8 cellular contexts compared by ENCODE assay signal in the genomic region with DNA sequence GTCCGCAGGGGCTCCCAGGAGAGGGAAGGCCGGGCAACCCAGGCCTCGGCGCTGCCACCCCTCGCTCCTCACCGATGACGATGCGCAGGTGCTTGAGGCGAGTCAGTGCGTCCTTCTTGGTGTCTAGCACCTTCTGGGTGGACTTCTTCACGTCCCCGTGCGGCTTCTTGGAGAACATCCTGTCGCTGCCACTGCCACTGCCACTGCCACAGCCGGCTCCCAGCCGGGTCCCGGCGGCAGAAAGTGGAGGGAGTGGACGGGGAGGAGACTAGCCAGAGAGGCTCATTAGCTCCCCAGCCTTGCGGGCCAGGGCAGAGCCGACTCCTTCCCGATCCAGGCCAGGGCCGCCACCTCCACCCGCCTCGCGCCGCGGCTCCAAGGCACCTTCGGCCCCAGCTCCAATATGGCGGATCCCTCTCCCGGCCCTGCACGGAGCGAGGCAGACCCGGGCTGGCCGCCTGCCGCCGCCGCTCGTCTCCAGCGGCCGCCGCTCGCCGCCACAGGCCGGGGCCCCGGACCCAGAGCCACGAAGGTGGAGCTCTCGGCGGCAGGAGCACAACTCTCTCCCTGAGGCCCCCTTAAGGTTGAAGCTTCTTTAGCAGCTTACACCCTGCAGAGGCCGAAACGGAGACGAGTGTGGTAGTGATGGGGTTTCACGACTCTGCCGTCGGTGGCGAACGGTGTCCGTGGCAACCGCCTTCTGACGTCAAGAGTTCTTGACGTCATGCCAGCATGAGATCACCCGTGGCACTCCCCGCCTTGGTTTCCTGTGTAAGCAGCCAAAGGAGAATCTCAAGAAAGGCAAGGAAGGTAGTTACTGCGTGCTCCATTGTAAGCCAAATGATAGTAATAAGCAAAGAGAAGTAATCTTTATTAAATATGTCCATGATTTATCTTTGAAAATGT. TPM values are rescaled to one million over a fixed set of nuclear protein-coding genes. Genes with fewer than 3 reads are reported as not detected.
DNase-seq lines count a peak whose midpoint lies in the region; ATAC-seq, FAIRE-seq and TF ChIP-seq lines count a peak whose summit lies in the region.
"Not testable (repeated sequence)": the region's sequence is repeated elsewhere in the genome, so short reads cannot be mapped to it uniquely, and the experiment has no call there.

A gene (minus strand): TSS at position 638 of the 906 bp plus-strand sequence. CDS start 460 bp downstream, at position 178.

- peak within 1 kb of the TSS; percentile 86 for H3K4me3 ChIP-seq in RWPE2 (ENCODE audit: severe bottlenecking)

- peak within 1 kb of the TSS; percentile 80 for H3K9ac ChIP-seq in ES-I3 (ENCODE audit: low read depth, low read length)

- H3K27ac Mint-ChIP-seq in natural killer cell = peak within 1 kb of the TSS; percentile 90 to 99

- not testable (repeated sequence) for H3K27me3 ChIP-seq in RWPE2 (ENCODE audit: insufficient read depth, poor library complexity, severe bottlenecking)

- H3K4me3 Mint-ChIP-seq in natural killer cell = peak within 1 kb of the TSS; percentile 99

- not testable (repeated sequence) for H3K4me1 ChIP-seq in ES-I3 (ENCODE audit: insufficient read depth, low read length)
- peaks cover 20% of the 10 kb centered on the region for H3K4me1 ChIP-seq in RWPE2 (ENCODE audit: insufficient read depth, poor library complexity, severe bottlenecking)

- ATAC-seq in RWPE2 (ENCODE audit: low read depth) (peak; percentile 94), natural killer cell (peak; percentile 91 to 99 (median 92))

- H3K4me1 Mint-ChIP-seq in natural killer cell = peaks cover 33% of the 10 kb centered on the region in 2 donors

- H3K9me3 Mint-ChIP-seq in natural killer cell = not testable (repeated sequence)

- peak; percentile 54; the same call in 1 of the 2 replicates for TF ChIP-seq POLR2A in H54 (IDR thresholded peaks at IDR 0.05; ENCODE audit: low read depth, low read length)

- H3K27ac ChIP-seq in RWPE2 (ENCODE audit: poor library complexity, severe bottlenecking) = peak within 1 kb of the TSS; percentile 79

- TF ChIP-seq CTCF in RWPE2 (IDR thresholded peaks at IDR 0.05; ENCODE audit: poor library complexity, severe bottlenecking) (peak; percentile 69), natural killer cell (IDR thresholded peaks at IDR 0.05) (peak; percentile 51)

- DNase-seq in H54 (ENCODE audit: insufficient read length, low spot score) (peak; percentile 64), LoVo (ENCODE audit: low spot score) (peak; percentile 95), RWPE2 (ENCODE audit: low spot score) (peak; percentile 95), fibroblast of peridontal ligament (ENCODE audit: extremely low read depth) (peak; percentile 98), natural killer cell (peak; percentile 96)
- DNase-seq in activated T-helper 9 cell treated with anti-CD3 and anti-CD28 coated beads, Interleukin-2, amount 50 U/mL, for 16 hours (ENCODE audit: low read depth) = peak; percentile 87
- DNase-seq in stimulated activated naive CD4-positive, alpha-beta T cell treated with Interleukin-2 at 50 U/mL for 16 hours (lab: John Stamatoyannopoulos, UW) = peak; percentile 91

- H3K36me3 ChIP-seq in ES-I3 (ENCODE audit: insufficient read depth, low read length) = not testable (repeated sequence)
- H3K36me3 ChIP-seq in RWPE2 (ENCODE audit: low read depth) = peaks cover 16% of the 10 kb centered on the region

- not testable (repeated sequence) for H3K27me3 Mint-ChIP-seq in natural killer cell (ENCODE audit: low read depth in 2 of 2)

- H3K36me3 Mint-ChIP-seq in natural killer cell = not testable (repeated sequence)

- not testable (repeated sequence) for H3K9me3 ChIP-seq in ES-I3 (ENCODE audit: control insufficient read depth, insufficient read depth, low read length); RWPE2 (ENCODE audit: severe bottlenecking)

- peak; percentile 95 for FAIRE-seq in H54 (lab: Jason Lieb, UNC)

- intact Hi-C loops in natural killer cell (cut with micrococcal nuclease) = loop anchor here (1.0 to 10.0 kb wide), 2 partner anchors 17 to 394 kb away; a partner anchor contains a TSS

RNA-seq across cellular contexts. Expression of the gene that starts here (rescaled TPM):
- 100 to 1,000 TPM in 1 of 3 donors, 10 to 100 TPM in 2; 66.5 to 101 (median 90.7) TPM for total RNA-seq in natural killer cell

Comparison
In these comparisons a context has a peak if more than half of its experiments do, and no peak if none do; other contexts are left out.
1. Peak in every context shown above with its lines: DNase-seq, ATAC-seq, H3K4me3 ChIP-seq and H3K27ac ChIP-seq.